In the genomic region with DNA sequence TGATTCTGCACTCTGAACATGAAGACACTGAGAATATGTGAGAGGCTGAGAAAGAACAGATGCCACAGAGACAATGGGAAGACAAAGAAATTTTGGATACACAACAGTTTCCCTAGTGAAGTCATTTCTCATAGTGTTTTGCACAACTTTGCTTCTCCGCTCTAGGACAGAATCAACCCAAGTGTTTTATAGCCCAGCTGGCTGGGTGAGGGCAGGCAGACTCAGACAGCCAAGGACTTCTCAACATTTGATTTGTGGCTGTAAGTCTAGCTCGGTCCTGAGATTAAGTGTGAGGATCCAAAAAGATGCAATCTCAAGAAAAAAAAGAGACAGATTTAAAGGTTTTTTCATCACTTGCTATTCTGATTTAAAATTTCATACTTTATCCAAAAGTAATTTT, we compare ENCODE assay signal across 15 cellular contexts.
A peak's percentile ranks its signal among the peaks of the same experiment; 100 is the strongest.
DNase-seq lines count a peak whose midpoint lies in the region; ATAC-seq and TF ChIP-seq lines count a peak whose summit lies in the region.
"Had no signal": no experiment of that assay in that cellular context is flagged by ENCODE, and none has a peak within 500 bp of the region (broad histone marks: within the 10 kb centered on the region; RNA-seq: fewer than 3 reads in every experiment).

No MANE protein-coding gene starts in this region.

- no peak for ATAC-seq in HG03095 (IDR thresholded peaks at IDR 0.05; ENCODE audit: unreplicated experiment)
- ATAC-seq: HCT116 had no signal

- peaks cover 80% of the 10 kb centered on the region for H3K4me1 Mint-ChIP-seq in nephron progenitor cell
- H3K4me1 Mint-ChIP-seq: CD4-positive, alpha-beta memory T cell had no signal

- H3K9me3 ChIP-seq in HUES6 (ENCODE audit: control insufficient read depth, insufficient read depth, low read depth, low read length), result no peaks in the 10 kb centered on the region

- H3K9ac ChIP-seq in HUES6 (ENCODE audit: low read length), result no peak overlapping the region

- peaks cover 41% of the 10 kb centered on the region for H3K4me1 ChIP-seq in HUES6 (ENCODE audit: control insufficient read depth, insufficient read depth, low read length)

- H3K27ac ChIP-seq in HUES6 (ENCODE audit: low read depth, low read length), result peak overlapping the region; percentile 9; the same call in 1 of the 2 replicates

- H3K27ac Mint-ChIP-seq in nephron progenitor cell, result peak overlapping the region; percentile 87
- H3K27ac Mint-ChIP-seq: CD4-positive, alpha-beta memory T cell had no signal

- no peaks in the 10 kb centered on the region for H3K36me3 ChIP-seq in HUES6 (ENCODE audit: control insufficient read depth, insufficient read depth, low read length)

- TF ChIP-seq CTCF in nephron progenitor cell (IDR thresholded peaks at IDR 0.05), result no peak

- no peak overlapping the region for H3K4me3 Mint-ChIP-seq in nephron progenitor cell
- H3K4me3 Mint-ChIP-seq: CD4-positive, alpha-beta memory T cell had no signal

- H3K9me3 Mint-ChIP-seq in nephron progenitor cell, result no peaks in the 10 kb centered on the region

- H3K27me3 ChIP-seq in HUES6 (ENCODE audit: control insufficient read depth, insufficient read depth, low read length), result no peaks in the 10 kb centered on the region

- peak; percentile 54 for DNase-seq in left kidney (ENCODE audit: low read depth, low spot score)
- DNase-seq in nephron progenitor cell, result peak; percentile 16
- DNase-seq in mesenteric fat pad (ENCODE audit: low spot score), result no peak
- no peak for DNase-seq in HK-2 (ENCODE audit: unreplicated experiment)
- DNase-seq: C1 segment of cervical spinal cord; Calu3; CD4-positive, alpha-beta memory T cell; COR-L47; DMS153; DND-41; GOT3; H7 had no signal

- no peak overlapping the region for H3K4me3 ChIP-seq in HUES6 (ENCODE audit: low read depth, low read length)

- H3K36me3 Mint-ChIP-seq in nephron progenitor cell (ENCODE audit: low read depth), result no peaks in the 10 kb centered on the region
- H3K36me3 Mint-ChIP-seq: CD4-positive, alpha-beta memory T cell had no signal

- peaks cover 3% of the 10 kb centered on the region for H3K27me3 Mint-ChIP-seq in nephron progenitor cell (ENCODE audit: low read depth, poor library complexity)

Comparison
In these comparisons a context has a peak if more than half of its experiments do, and no peak if none do; other contexts are left out.
1. DNase-seq: peak in left kidney (single experiment) and nephron progenitor cell (single experiment); none in mesenteric fat pad (single experiment) and HK-2 (single experiment).